ENCODE assay signal across 8 cellular contexts in the genomic region with DNA sequence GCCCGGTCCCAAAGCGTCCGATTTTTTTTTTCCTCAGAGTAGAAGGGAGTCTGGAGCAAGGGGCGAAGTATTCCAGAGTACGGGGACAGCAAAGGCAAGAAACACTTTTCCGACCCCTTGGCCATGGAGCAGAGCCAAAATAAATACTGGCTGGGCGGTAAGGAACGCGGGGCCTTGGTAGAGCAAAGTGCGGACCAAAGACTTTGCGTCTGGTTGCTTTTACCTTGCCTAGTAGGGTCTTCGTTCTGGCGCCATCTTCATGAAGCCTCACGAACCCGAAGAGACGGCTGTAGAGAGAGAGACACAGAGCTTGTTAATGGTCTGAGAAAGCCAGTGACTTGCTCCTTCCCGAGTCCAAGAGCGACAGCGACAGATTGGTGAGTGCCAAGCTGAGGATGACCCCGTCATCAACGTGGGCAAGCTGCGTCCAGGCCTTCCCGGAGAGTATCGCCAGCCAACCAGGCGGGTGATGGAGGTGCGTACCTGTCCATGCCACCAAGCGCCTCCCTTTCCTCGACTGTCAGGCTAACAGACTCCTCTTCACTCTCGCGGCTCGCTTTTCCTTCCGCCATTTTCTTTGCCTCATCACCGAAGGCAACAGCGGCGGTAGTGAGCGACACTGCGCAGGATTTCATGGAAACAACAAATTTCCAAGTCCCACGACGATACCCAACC.
DNase-seq lines count a peak whose midpoint lies in the region; ATAC-seq lines count a peak whose summit lies in the region.

No MANE protein-coding gene starts in this region.

- ATAC-seq in HG03066 (IDR thresholded peaks at IDR 0.05; ENCODE audit: low read depth, unreplicated experiment) (peak; percentile 35), HG02973 (IDR thresholded peaks at IDR 0.05; ENCODE audit: unreplicated experiment) (no peak)

- DNase-seq in Ammon's horn (ENCODE audit: low spot score) (peak; percentile 46), glomerular visceral epithelial cell (ENCODE audit: extremely low spot score) (peak; percentile 49), islet precursor cell (no peak), GM19238 (ENCODE audit: insufficient read length, low spot score) (no peak)
- peak; percentile 61 for DNase-seq in activated CD4-positive, alpha-beta T cell treated with anti-CD3 and anti-CD28 coated beads, Interleukin-2, amount 50 U/mL, for 1 hour
- peak in 2 of 3 experiments; percentile 26 to 50 for DNase-seq in stimulated activated CD4-positive, alpha-beta T cell treated with anti-CD3 and anti-CD28 coated beads, TNF-alpha, amount 100 ng/mL, for 24 hours (ENCODE audit: low read depth in 3 of 3)

Comparison
In these comparisons a context has a peak if more than half of its experiments do, and no peak if none do; other contexts are left out.
1. DNase-seq: peak in Ammon's horn (single experiment), activated CD4-positive, alpha-beta T cell treated with anti-CD3 and anti-CD28 coated beads, Interleukin-2, amount 50 U/mL, for 1 hour (single experiment), glomerular visceral epithelial cell (single experiment) and stimulated activated CD4-positive, alpha-beta T cell treated with anti-CD3 and anti-CD28 coated beads, TNF-alpha, amount 100 ng/mL, for 24 hours (2 of 3); none in islet precursor cell (single experiment) and GM19238 (single experiment).